Comparison of ENCODE assay signal across 17 cellular contexts in the genomic region with DNA sequence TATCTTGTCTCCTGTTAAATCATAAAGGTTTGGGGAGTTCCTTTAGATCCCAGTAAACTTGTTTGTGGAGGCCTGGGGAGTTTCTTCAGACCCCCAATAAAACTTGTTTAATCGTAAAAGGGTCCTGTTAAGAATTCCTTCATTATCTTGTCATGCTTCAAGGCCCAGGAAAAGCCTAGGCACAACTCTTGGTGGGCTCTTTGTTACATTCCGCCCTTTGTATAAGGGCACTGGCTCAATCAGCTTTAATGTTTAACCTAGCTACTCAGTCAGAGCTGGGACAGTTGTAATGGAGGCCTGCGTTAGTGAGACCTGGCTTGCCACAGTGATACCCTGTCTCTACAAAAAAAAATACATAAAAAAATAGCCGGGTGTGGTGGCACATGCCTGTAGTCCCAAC.
DNase-seq lines count a peak whose midpoint lies in the region; ATAC-seq and TF ChIP-seq lines count a peak whose summit lies in the region.
"Had no signal": no experiment of that assay in that cellular context is flagged by ENCODE, and none has a peak within 500 bp of the region (broad histone marks: within the 10 kb centered on the region; RNA-seq: fewer than 3 reads in every experiment).

No MANE protein-coding gene starts in this region.

- H3K27ac Mint-ChIP-seq in neural progenitor cell: no peak overlapping the region
- H3K27ac Mint-ChIP-seq: CD4-positive, alpha-beta T cell; IgD-negative memory B cell had no signal

- H4K20me1 ChIP-seq in hepatocyte (ENCODE audit: insufficient read depth, poor library complexity, severe bottlenecking): no peaks in the 10 kb centered on the region
- peaks cover 9% of the 10 kb centered on the region for H4K20me1 ChIP-seq in neural progenitor cell (ENCODE audit: low read depth)
- no peaks in the 10 kb centered on the region for H4K20me1 ChIP-seq in osteoblast (ENCODE audit: insufficient read depth, low read length)

- no peaks in the 10 kb centered on the region for H3K27me3 Mint-ChIP-seq in neural progenitor cell (ENCODE audit: insufficient read depth, low read depth)
- H3K27me3 Mint-ChIP-seq: CD4-positive, alpha-beta T cell; IgD-negative memory B cell had no signal

- H3K4me1 ChIP-seq in hepatocyte (ENCODE audit: insufficient read depth) (peaks cover 31% of the 10 kb centered on the region), neural progenitor cell (peaks cover 22% of the 10 kb centered on the region), osteoblast (ENCODE audit: insufficient read depth, low read length) (peaks cover 40% of the 10 kb centered on the region)

- no peaks in the 10 kb centered on the region for H3K79me2 ChIP-seq in hepatocyte
- no peaks in the 10 kb centered on the region for H3K79me2 ChIP-seq in neural progenitor cell (ENCODE audit: low read depth)
- H3K79me2 ChIP-seq in osteoblast (ENCODE audit: insufficient read depth, low read length): no peaks in the 10 kb centered on the region

- ATAC-seq in GM18868 (IDR thresholded peaks at IDR 0.05; ENCODE audit: unreplicated experiment): no peak

- peak overlapping the region; percentile 9 for H3K4me2 ChIP-seq in hepatocyte
- peak overlapping the region; percentile 50 for H3K4me2 ChIP-seq in neural progenitor cell
- no peak overlapping the region for H3K4me2 ChIP-seq in osteoblast (ENCODE audit: insufficient read depth, low read length)

- no peak overlapping the region for H3K9ac ChIP-seq in neural progenitor cell

- H2AFZ ChIP-seq in hepatocyte (no peak overlapping the region), neural progenitor cell (replicated peaks) (no peak overlapping the region), osteoblast (ENCODE audit: low read length) (no peak overlapping the region)

- H3K9me3 Mint-ChIP-seq in neural progenitor cell: peaks cover 14% of the 10 kb centered on the region
- H3K9me3 Mint-ChIP-seq: CD4-positive, alpha-beta T cell; HFFc6; IgD-negative memory B cell had no signal

- H3K9me2 ChIP-seq in hepatocyte (replicated peaks; ENCODE audit: insufficient read depth): no peaks in the 10 kb centered on the region

- H3K36me3 ChIP-seq in hepatocyte (replicated peaks; ENCODE audit: insufficient read depth, low read depth) (no peaks in the 10 kb centered on the region), neural progenitor cell (no peaks in the 10 kb centered on the region), osteoblast (ENCODE audit: insufficient read depth, low read length) (no peaks in the 10 kb centered on the region)

- no peak for TF ChIP-seq CTCF in RWPE1 (conservative IDR thresholded peaks at IDR 0.05; ENCODE audit: low read depth)
- TF ChIP-seq CTCF in hepatocyte (IDR thresholded peaks at IDR 0.05; ENCODE audit: poor library complexity): no peak
- TF ChIP-seq CTCF in neural progenitor cell (IDR thresholded peaks at IDR 0.05): no peak
- no peak for TF ChIP-seq CTCF in GM13976 (IDR thresholded peaks at IDR 0.05; ENCODE audit: borderline replicate concordance, control extremely low read depth, extremely low read depth, insufficient read depth, missing control alignments)
- no peak for TF ChIP-seq CTCF in osteoblast (IDR thresholded peaks at IDR 0.05; ENCODE audit: extremely low read depth, low read depth, low read length)

- H3K4me3 ChIP-seq in hepatocyte (no peak overlapping the region), neural progenitor cell (no peak overlapping the region), osteoblast (ENCODE audit: insufficient read depth, low read length) (no peak overlapping the region)

- H3K27me3 ChIP-seq in hepatocyte (no peaks in the 10 kb centered on the region), neural progenitor cell (no peaks in the 10 kb centered on the region), osteoblast (ENCODE audit: insufficient read depth, low read length) (no peaks in the 10 kb centered on the region)

- CTCF ChIA-PET in RWPE1 (lab: Yijun Ruan, JAX): no interaction called here

- H3K27ac ChIP-seq in RWPE1: peak overlapping the region; percentile 85
- H3K27ac ChIP-seq in hepatocyte: peak overlapping the region; percentile 28
- H3K27ac ChIP-seq in neural progenitor cell: peak overlapping the region; percentile 49
- H3K27ac ChIP-seq in osteoblast (ENCODE audit: low read depth, low read length): no peak overlapping the region
- H3K27ac ChIP-seq: 22Rv1 had no signal

- DNase-seq in ACHN (peak; percentile 29), RWPE1 (ENCODE audit: low spot score) (no peak), hepatocyte (ENCODE audit: low spot score) (no peak), neural progenitor cell (ENCODE audit: low spot score) (peak; percentile 68), GM13976 (ENCODE audit: low spot score) (no peak), osteoblast (ENCODE audit: insufficient read length, low spot score, missing footprints) (no peak)
- DNase-seq in activated CD4-positive, alpha-beta T cell treated with anti-CD3 and anti-CD28 coated beads, Interleukin-2, amount 50 U/mL, for 1 hour: no peak
- DNase-seq: C1 segment of cervical spinal cord; CD4-positive, alpha-beta T cell; DND-41; GDM1; GOT3; HCEC 1CT; HFFc6 had no signal

- in situ Hi-C loops in ACHN (cut with HindIII; ENCODE audit: low pct_ligation_motif_present, low pct_unique_long_range_greater_than_20kb, low sequenced_read_pairs): no loop called here
- in situ Hi-C loops in GM13976 (cut with MboI; ENCODE audit: low sequenced_read_pairs, unreplicated experiment): no loop called here

- 40% methylated on average over 4 of the region's 4 CpGs for WGBS in hepatocyte (ENCODE audit: low lambda C conversion rate, missing lambda C conversion rate)

- POLR2A ChIA-PET in RWPE1 (lab: Yijun Ruan, JAX; ENCODE audit: low non-redundant PET): interaction anchor here (1.1 kb wide), 1 partner anchor 392 kb away, joined by 6 read pairs; no protein-coding TSS in a partner anchor

- H3K4me1 Mint-ChIP-seq in neural progenitor cell: peaks cover 4% of the 10 kb centered on the region

- no peaks in the 10 kb centered on the region for H3K9me3 ChIP-seq in hepatocyte (ENCODE audit: low read depth)
- no peaks in the 10 kb centered on the region for H3K9me3 ChIP-seq in neural progenitor cell (ENCODE audit: low read depth)
- H3K9me3 ChIP-seq in osteoblast (ENCODE audit: low read depth, low read length): no peaks in the 10 kb centered on the region

- H3F3A ChIP-seq in neural progenitor cell (ENCODE audit: low read depth): peaks cover 37% of the 10 kb centered on the region

- H3K36me3 Mint-ChIP-seq in neural progenitor cell: peaks cover 15% of the 10 kb centered on the region
- H3K36me3 Mint-ChIP-seq: IgD-negative memory B cell had no signal

- no peak overlapping the region for H3K4me3 Mint-ChIP-seq in neural progenitor cell
- H3K4me3 Mint-ChIP-seq: CD4-positive, alpha-beta T cell; HFFc6; IgD-negative memory B cell had no signal

Comparison
In these comparisons a context has a peak if more than half of its experiments do, and no peak if none do; other contexts are left out.
1. DNase-seq: peak in ACHN (single experiment) and neural progenitor cell (single experiment); none in RWPE1 (single experiment), hepatocyte (single experiment), GM13976 (single experiment), osteoblast (single experiment) and activated CD4-positive, alpha-beta T cell treated with anti-CD3 and anti-CD28 coated beads, Interleukin-2, amount 50 U/mL, for 1 hour (single experiment).